Comparison of ENCODE assay signal across 1 cellular context in the genomic region with DNA sequence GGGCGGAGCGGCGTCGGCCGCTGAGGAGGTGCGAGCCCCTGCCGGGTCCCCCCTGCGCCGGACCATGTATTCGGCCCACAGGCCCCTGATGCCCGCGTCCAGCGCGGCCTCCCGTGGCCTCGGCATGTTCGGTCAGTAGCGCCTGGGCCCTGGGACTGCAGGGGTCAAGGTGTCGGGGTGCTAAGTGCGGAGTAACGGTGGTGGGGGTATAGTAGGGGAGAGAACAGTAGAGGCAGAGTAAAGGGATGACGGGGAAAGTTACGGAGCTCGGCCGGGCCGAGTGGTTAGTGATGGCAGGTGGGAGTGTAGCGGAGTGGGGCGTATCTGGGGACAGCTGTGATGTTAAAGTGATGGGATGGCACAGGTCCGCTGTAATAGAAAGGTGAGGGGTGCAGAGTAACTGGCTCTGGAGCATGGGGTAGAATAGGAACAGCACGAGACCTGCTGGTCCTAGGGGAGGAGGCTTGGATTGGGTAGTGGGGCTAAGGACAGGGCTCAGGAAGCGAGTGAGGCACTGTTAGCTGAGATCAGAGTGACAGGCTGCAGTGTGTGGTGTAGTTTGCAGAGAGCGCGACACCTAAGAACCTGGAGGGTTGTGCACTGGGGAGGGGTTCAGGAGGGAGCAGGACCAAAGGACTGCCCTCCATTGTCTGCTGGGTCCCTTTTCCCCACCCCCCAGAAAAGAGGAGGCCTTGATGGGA.
TF ChIP-seq lines count a peak whose summit lies in the region.

No MANE protein-coding gene starts in this region.

TF ChIP-seq in GM12878, 131 proteins besides CTCF, POLR2A, EP300 and RAD21 (continued from another document and continues in another):
- TF ChIP-seq, protein P1, sequence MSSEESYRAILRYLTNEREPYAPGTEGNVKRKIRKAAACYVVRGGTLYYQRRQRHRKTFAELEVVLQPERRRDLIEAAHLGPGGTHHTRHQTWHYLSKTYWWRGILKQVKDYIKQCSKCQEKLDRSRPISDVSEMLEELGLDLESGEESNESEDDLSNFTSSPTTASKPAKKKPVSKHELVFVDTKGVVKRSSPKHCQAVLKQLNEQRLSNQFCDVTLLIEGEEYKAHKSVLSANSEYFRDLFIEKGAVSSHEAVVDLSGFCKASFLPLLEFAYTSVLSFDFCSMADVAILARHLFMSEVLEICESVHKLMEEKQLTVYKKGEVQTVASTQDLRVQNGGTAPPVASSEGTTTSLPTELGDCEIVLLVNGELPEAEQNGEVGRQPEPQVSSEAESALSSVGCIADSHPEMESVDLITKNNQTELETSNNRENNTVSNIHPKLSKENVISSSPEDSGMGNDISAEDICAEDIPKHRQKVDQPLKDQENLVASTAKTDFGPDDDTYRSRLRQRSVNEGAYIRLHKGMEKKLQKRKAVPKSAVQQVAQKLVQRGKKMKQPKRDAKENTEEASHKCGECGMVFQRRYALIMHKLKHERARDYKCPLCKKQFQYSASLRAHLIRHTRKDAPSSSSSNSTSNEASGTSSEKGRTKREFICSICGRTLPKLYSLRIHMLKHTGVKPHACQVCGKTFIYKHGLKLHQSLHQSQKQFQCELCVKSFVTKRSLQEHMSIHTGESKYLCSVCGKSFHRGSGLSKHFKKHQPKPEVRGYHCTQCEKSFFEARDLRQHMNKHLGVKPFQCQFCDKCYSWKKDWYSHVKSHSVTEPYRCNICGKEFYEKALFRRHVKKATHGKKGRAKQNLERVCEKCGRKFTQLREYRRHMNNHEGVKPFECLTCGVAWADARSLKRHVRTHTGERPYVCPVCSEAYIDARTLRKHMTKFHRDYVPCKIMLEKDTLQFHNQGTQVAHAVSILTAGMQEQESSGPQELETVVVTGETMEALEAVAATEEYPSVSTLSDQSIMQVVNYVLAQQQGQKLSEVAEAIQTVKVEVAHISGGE (CRISPR knock-in tag; IDR thresholded peaks at IDR 0.05), result no peak
- TF ChIP-seq ZSCAN29 (IDR thresholded peaks at IDR 0.05) (no peak), POLR2AphosphoS2 (IDR thresholded peaks at IDR 0.05; ENCODE audit: low read depth, low read length) (no peak), HCFC1 (IDR thresholded peaks at IDR 0.05; ENCODE audit: low read length) (no peak), RUNX3 (IDR thresholded peaks at IDR 0.05; ENCODE audit: low read length) (no peak), POLR2AphosphoS5 (IDR thresholded peaks at IDR 0.05; ENCODE audit: low read length) (no peak), EZH2 (IDR thresholded peaks at IDR 0.05; ENCODE audit: borderline replicate concordance, control insufficient read depth, low read depth, low read length) (no peak), TCF3 (IDR thresholded peaks at IDR 0.05; ENCODE audit: borderline replicate concordance, insufficient read depth, low read depth, low read length) (no peak), GABPA (IDR thresholded peaks at IDR 0.05; ENCODE audit: low read depth) (no peak), ZBED1 (IDR thresholded peaks at IDR 0.05; ENCODE audit: borderline replicate concordance) (no peak), YY1 (IDR thresholded peaks at IDR 0.05; ENCODE audit: low read depth, low read length) (no peak), RELA (IDR thresholded peaks at IDR 0.05; ENCODE audit: borderline replicate concordance, partially characterized antibody) (no peak), HDAC2 (IDR thresholded peaks at IDR 0.05) (no peak), LARP7 (IDR thresholded peaks at IDR 0.05) (no peak), MAX (IDR thresholded peaks at IDR 0.05; ENCODE audit: low read depth, low read length) (no peak), ZNF274 (IDR thresholded peaks at IDR 0.05; ENCODE audit: insufficient read depth, insufficient read length) (no peak), CREM (IDR thresholded peaks at IDR 0.05; ENCODE audit: low read depth) (no peak), BHLHE40 (IDR thresholded peaks at IDR 0.05; ENCODE audit: borderline replicate concordance in 1 of 2, low read depth in 2 of 2, low read length in 1 of 2) (peak in 1 of 2 experiments; percentile 35; a peak in 1 of 4 replicates), NFIC (IDR thresholded peaks at IDR 0.05; ENCODE audit: low read depth, low read length) (no peak), ZNF24 (IDR thresholded peaks at IDR 0.05) (no peak), TCF12 (IDR thresholded peaks at IDR 0.05; ENCODE audit: low read depth, low read length) (no peak), MYB (IDR thresholded peaks at IDR 0.05; ENCODE audit: borderline replicate concordance, low read depth, low read length) (no peak), NR2C2 (IDR thresholded peaks at IDR 0.05; ENCODE audit: borderline replicate concordance, control insufficient read depth, insufficient read length, low read depth) (no peak), HDAC6 (IDR thresholded peaks at IDR 0.05; ENCODE audit: unreplicated experiment) (no peak), BRCA1 (IDR thresholded peaks at IDR 0.05; ENCODE audit: low read depth, low read length) (no peak), ELK1 (IDR thresholded peaks at IDR 0.05; ENCODE audit: low read depth, low read length) (no peak), SMARCA5 (IDR thresholded peaks at IDR 0.05) (no peak), NR2F1 (conservative IDR thresholded peaks at IDR 0.05) (peak; percentile 29; the same call in 1 of the 2 replicates), MEF2B (IDR thresholded peaks at IDR 0.05; ENCODE audit: partially characterized antibody, poor library complexity, severe bottlenecking) (no peak), PKNOX1 (IDR thresholded peaks at IDR 0.05) (peak; percentile 75), CEBPB (IDR thresholded peaks at IDR 0.05; ENCODE audit: borderline replicate concordance in 1 of 2, low read depth in 2 of 2, low read length in 2 of 2) (no peak), PAX5 (IDR thresholded peaks at IDR 0.05; ENCODE audit: borderline replicate concordance, low read depth, low read length) (no peak), ZNF384 (IDR thresholded peaks at IDR 0.05; ENCODE audit: borderline replicate concordance, low read depth, low read length) (no peak), CUX1 (IDR thresholded peaks at IDR 0.05; ENCODE audit: insufficient replicate concordance, low read depth, low read length) (no peak), IRF4 (IDR thresholded peaks at IDR 0.05; ENCODE audit: low read depth, low read length) (no peak), NFXL1 (IDR thresholded peaks at IDR 0.05; ENCODE audit: borderline replicate concordance) (no peak), YBX1 (IDR thresholded peaks at IDR 0.05) (no peak), CHD1 (IDR thresholded peaks at IDR 0.05; ENCODE audit: low read depth, low read length) (no peak), BMI1 (IDR thresholded peaks at IDR 0.05; ENCODE audit: borderline replicate concordance) (no peak), TAF1 (IDR thresholded peaks at IDR 0.05; ENCODE audit: borderline replicate concordance, low read depth, low read length) (no peak), MTA2 (IDR thresholded peaks at IDR 0.05; ENCODE audit: low read depth) (no peak), BACH1 (IDR thresholded peaks at IDR 0.05; ENCODE audit: borderline replicate concordance) (0 out of 2 replicates have a peak, but pooled peaks have one; percentile 20)
- TF ChIP-seq, protein P2, sequence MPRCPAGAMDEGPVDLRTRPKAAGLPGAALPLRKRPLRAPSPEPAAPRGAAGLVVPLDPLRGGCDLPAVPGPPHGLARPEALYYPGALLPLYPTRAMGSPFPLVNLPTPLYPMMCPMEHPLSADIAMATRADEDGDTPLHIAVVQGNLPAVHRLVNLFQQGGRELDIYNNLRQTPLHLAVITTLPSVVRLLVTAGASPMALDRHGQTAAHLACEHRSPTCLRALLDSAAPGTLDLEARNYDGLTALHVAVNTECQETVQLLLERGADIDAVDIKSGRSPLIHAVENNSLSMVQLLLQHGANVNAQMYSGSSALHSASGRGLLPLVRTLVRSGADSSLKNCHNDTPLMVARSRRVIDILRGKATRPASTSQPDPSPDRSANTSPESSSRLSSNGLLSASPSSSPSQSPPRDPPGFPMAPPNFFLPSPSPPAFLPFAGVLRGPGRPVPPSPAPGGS (IDR thresholded peaks at IDR 0.05; ENCODE audit: borderline replicate concordance, insufficient read depth, low read depth, low read length, poor library complexity, severe bottlenecking), result no peak
- TF ChIP-seq, protein P3, sequence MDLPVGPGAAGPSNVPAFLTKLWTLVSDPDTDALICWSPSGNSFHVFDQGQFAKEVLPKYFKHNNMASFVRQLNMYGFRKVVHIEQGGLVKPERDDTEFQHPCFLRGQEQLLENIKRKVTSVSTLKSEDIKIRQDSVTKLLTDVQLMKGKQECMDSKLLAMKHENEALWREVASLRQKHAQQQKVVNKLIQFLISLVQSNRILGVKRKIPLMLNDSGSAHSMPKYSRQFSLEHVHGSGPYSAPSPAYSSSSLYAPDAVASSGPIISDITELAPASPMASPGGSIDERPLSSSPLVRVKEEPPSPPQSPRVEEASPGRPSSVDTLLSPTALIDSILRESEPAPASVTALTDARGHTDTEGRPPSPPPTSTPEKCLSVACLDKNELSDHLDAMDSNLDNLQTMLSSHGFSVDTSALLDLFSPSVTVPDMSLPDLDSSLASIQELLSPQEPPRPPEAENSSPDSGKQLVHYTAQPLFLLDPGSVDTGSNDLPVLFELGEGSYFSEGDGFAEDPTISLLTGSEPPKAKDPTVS (IDR thresholded peaks at IDR 0.05; ENCODE audit: low read depth, low read length), result no peak
- TF ChIP-seq, protein P4, sequence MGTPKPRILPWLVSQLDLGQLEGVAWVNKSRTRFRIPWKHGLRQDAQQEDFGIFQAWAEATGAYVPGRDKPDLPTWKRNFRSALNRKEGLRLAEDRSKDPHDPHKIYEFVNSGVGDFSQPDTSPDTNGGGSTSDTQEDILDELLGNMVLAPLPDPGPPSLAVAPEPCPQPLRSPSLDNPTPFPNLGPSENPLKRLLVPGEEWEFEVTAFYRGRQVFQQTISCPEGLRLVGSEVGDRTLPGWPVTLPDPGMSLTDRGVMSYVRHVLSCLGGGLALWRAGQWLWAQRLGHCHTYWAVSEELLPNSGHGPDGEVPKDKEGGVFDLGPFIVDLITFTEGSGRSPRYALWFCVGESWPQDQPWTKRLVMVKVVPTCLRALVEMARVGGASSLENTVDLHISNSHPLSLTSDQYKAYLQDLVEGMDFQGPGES (IDR thresholded peaks at IDR 0.05), result no peak
- TF ChIP-seq, protein P5, sequence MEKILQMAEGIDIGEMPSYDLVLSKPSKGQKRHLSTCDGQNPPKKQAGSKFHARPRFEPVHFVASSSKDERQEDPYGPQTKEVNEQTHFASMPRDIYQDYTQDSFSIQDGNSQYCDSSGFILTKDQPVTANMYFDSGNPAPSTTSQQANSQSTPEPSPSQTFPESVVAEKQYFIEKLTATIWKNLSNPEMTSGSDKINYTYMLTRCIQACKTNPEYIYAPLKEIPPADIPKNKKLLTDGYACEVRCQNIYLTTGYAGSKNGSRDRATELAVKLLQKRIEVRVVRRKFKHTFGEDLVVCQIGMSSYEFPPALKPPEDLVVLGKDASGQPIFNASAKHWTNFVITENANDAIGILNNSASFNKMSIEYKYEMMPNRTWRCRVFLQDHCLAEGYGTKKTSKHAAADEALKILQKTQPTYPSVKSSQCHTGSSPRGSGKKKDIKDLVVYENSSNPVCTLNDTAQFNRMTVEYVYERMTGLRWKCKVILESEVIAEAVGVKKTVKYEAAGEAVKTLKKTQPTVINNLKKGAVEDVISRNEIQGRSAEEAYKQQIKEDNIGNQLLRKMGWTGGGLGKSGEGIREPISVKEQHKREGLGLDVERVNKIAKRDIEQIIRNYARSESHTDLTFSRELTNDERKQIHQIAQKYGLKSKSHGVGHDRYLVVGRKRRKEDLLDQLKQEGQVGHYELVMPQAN (conservative IDR thresholded peaks at IDR 0.05), result 0 out of 2 replicates have a peak, but pooled peaks have one; percentile 31
